Comparison of ENCODE assay signal across 4 cellular contexts in genomic region chr22:30998329-30998728, GRCh38.
TF ChIP-seq lines count a peak whose summit lies in the region.

No MANE protein-coding gene starts in this region.

TF ChIP-seq in GM23338, 12 proteins besides CTCF, POLR2A, EP300 and RAD21 (continues in another document):
- TF ChIP-seq ZNF331 (CRISPR knock-in tag; IDR thresholded peaks at IDR 0.05; ENCODE audit: low read depth) (no peak), STAT1 (IDR thresholded peaks at IDR 0.05; ENCODE audit: unreplicated experiment) (no peak), ETS1 (IDR thresholded peaks at IDR 0.05) (no peak), JUNB (IDR thresholded peaks at IDR 0.05; ENCODE audit: unreplicated experiment) (no peak), REST (IDR thresholded peaks at IDR 0.05; ENCODE audit: unreplicated experiment) (no peak), EZH2 (IDR thresholded peaks at IDR 0.05; ENCODE audit: low read depth, unreplicated experiment) (no peak)

TF ChIP-seq in HEK293, 187 proteins besides CTCF, POLR2A, EP300 and RAD21:
- TF ChIP-seq ZNF426 (tag by site-specific recombination; IDR thresholded peaks at IDR 0.05) (no peak), ZNF623 (tag by site-specific recombination; IDR thresholded peaks at IDR 0.05) (peak; percentile 78)

TF ChIP-seq in K562, 482 proteins besides CTCF, POLR2A, EP300 and RAD21 (continues in another document):
- TF ChIP-seq HES1 (IDR thresholded peaks at IDR 0.05; ENCODE audit: low read depth) (no peak), ZNF347 (CRISPR knock-in tag; IDR thresholded peaks at IDR 0.05; ENCODE audit: low read depth) (no peak), ZNF184 (CRISPR knock-in tag; IDR thresholded peaks at IDR 0.05) (no peak), NFE2L1 (tag; IDR thresholded peaks at IDR 0.05; ENCODE audit: borderline replicate concordance, low read depth) (no peak), RUNX1 (IDR thresholded peaks at IDR 0.05; ENCODE audit: low read depth) (no peak), ZNF311 (CRISPR knock-in tag; IDR thresholded peaks at IDR 0.05) (no peak), RBM25 (IDR thresholded peaks at IDR 0.05; ENCODE audit: low read depth, low read length, severe bottlenecking) (peak; percentile 21), MYC (IDR thresholded peaks at IDR 0.05; ENCODE audit: low read depth, low read length) (no peak), MYC (CRISPR knock-in tag; IDR thresholded peaks at IDR 0.05; ENCODE audit: borderline replicate concordance, low read depth) (no peak), RBM39 (optimal IDR thresholded peaks at IDR 0.05; ENCODE audit: low read depth, low read length) (no peak), ZBTB7A (IDR thresholded peaks at IDR 0.05; ENCODE audit: borderline replicate concordance, control insufficient read depth, low read depth, low read length) (no peak), EGR1 (conservative IDR thresholded peaks at IDR 0.05) (no peak), KDM5B (IDR thresholded peaks at IDR 0.05; ENCODE audit: insufficient replicate concordance, low read depth, low read length) (no peak), L3MBTL2 (IDR thresholded peaks at IDR 0.05) (0 out of 2 replicates have a peak, but pooled peaks have one; percentile 25), FOXA1 (IDR thresholded peaks at IDR 0.05; ENCODE audit: borderline replicate concordance) (no peak), ZNF507 (tag; conservative IDR thresholded peaks at IDR 0.05) (no peak), ZKSCAN3 (CRISPR knock-in tag; IDR thresholded peaks at IDR 0.05) (no peak), PTRF (tag; IDR thresholded peaks at IDR 0.05) (no peak), U2AF2 (optimal IDR thresholded peaks at IDR 0.05; ENCODE audit: low read depth, low read length) (no peak), GTF2E2 (tag; IDR thresholded peaks at IDR 0.05) (no peak), ETS1 (conservative IDR thresholded peaks at IDR 0.05; ENCODE audit: control insufficient read depth, low read depth, low read length) (no peak), ZNF740 (CRISPR knock-in tag; IDR thresholded peaks at IDR 0.05) (no peak), ZNF740 (tag; IDR thresholded peaks at IDR 0.05) (no peak), HIVEP1 (CRISPR knock-in tag; IDR thresholded peaks at IDR 0.05) (no peak), C11orf30 (IDR thresholded peaks at IDR 0.05; ENCODE audit: low read depth) (no peak), MAFG (tag; conservative IDR thresholded peaks at IDR 0.05) (no peak), PKNOX1 (IDR thresholded peaks at IDR 0.05) (no peak), SMC3 (conservative IDR thresholded peaks at IDR 0.05; ENCODE audit: insufficient read depth, low read depth, low read length) (no peak), KLF16 (IDR thresholded peaks at IDR 0.05) (peak; percentile 97), ZNF518B (CRISPR knock-in tag; IDR thresholded peaks at IDR 0.05) (no peak)

TF ChIP-seq in HepG2, 621 proteins besides CTCF, POLR2A, EP300 and RAD21:
- TF ChIP-seq MEIS1 (CRISPR knock-in tag; IDR thresholded peaks at IDR 0.05; ENCODE audit: borderline replicate concordance) (no peak), ZNF275 (CRISPR knock-in tag; IDR thresholded peaks at IDR 0.05; ENCODE audit: borderline replicate concordance) (no peak), ZNF570 (CRISPR knock-in tag; IDR thresholded peaks at IDR 0.05; ENCODE audit: borderline replicate concordance) (no peak), FLYWCH1 (CRISPR knock-in tag; IDR thresholded peaks at IDR 0.05) (no peak), IKZF1 (IDR thresholded peaks at IDR 0.05) (no peak), FOSL1 (CRISPR knock-in tag; IDR thresholded peaks at IDR 0.05; ENCODE audit: borderline replicate concordance) (no peak), ZNF792 (CRISPR knock-in tag; IDR thresholded peaks at IDR 0.05) (no peak), SETDB1 (CRISPR knock-in tag; IDR thresholded peaks at IDR 0.05; ENCODE audit: borderline replicate concordance) (no peak), NCOA2 (CRISPR knock-in tag; IDR thresholded peaks at IDR 0.05) (no peak), MIXL1 (CRISPR knock-in tag; IDR thresholded peaks at IDR 0.05) (no peak), ZFP90 (CRISPR knock-in tag; IDR thresholded peaks at IDR 0.05; ENCODE audit: borderline replicate concordance) (no peak), ZFYVE20 (CRISPR knock-in tag; IDR thresholded peaks at IDR 0.05; ENCODE audit: borderline replicate concordance, low read depth) (no peak)
